Comparison of ENCODE assay signal across 19 cellular contexts in the genomic region with DNA sequence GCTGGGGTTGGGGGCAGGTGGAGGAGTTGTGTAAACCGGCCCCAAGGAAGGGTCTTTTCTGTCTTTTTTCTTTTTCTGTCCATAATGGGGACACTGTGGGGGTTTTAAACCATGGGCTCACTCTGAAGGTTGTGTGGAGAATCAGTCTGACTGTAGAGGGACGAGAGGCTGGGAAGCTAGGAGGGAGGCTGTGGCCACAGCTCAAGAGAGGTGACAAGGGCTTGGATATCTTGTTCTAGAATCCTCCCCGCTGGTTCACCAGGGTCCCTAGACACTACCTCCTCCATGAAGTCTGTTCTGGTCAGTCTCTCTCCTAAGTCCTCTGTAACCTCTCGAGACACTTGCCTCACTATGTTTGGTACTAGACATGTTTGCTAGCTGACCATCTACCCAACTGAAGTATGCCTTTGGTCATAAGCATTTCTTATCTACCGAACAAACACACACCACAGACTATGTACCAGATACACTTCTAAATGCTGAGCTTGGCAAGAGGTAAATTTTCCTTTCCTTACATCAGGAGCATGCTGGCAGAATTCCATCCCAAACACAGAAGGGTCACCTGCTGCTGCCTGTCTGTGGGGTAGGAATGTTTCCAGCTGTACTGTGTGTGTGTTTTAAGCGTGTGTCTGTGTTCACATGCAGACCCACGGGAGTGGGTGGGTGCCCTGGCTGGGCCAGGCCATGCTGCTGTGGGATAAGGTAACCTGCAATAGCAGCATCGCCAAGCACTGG.
DNase-seq lines count a peak whose midpoint lies in the region; ATAC-seq and TF ChIP-seq lines count a peak whose summit lies in the region.
"Had no signal": no experiment of that assay in that cellular context is flagged by ENCODE, and none has a peak within 500 bp of the region (broad histone marks: within the 10 kb centered on the region; RNA-seq: fewer than 3 reads in every experiment).

No MANE protein-coding gene starts in this region.

- H3K27ac Mint-ChIP-seq in CD14-positive monocyte, result peak overlapping the region in 1 of 7 donors; percentile 2
- H3K27ac Mint-ChIP-seq: B cell; progenitor cell of endocrine pancreas; stimulated activated memory B cell treated with anti-CD40 and anti-IgM and Interleukin-4, amounts not matched to agents 10 μg/mL and 1 μg/mL and 100 μg/mL, for 72 hours had no signal

- no peak for TF ChIP-seq EP300 in upper lobe of left lung (IDR thresholded peaks at IDR 0.05)

- H3K27me3 ChIP-seq in lower lobe of right lung (ENCODE audit: low read depth) (no peaks in the 10 kb centered on the region), upper lobe of left lung (no peaks in the 10 kb centered on the region)
- H3K27me3 ChIP-seq: foreskin keratinocyte, thyroid gland had no signal

- WGBS in upper lobe of left lung, 2 donors, result 71 to 79% methylated on average over 8 of the region's 8 CpGs

- TF ChIP-seq CTCF in lower lobe of right lung (IDR thresholded peaks at IDR 0.05), result no peak
- no peak for TF ChIP-seq CTCF in upper lobe of left lung (IDR thresholded peaks at IDR 0.05)
- no peak for TF ChIP-seq CTCF in CD14-positive monocyte (IDR thresholded peaks at IDR 0.05)
- TF ChIP-seq CTCF in omental fat pad (IDR thresholded peaks at IDR 0.05), result no peak

- H3K9me3 ChIP-seq in lower lobe of right lung (no peaks in the 10 kb centered on the region), upper lobe of left lung (no peaks in the 10 kb centered on the region)
- H3K9me3 ChIP-seq: thyroid gland had no signal

- peaks cover 35% of the 10 kb centered on the region for H3K4me1 ChIP-seq in lower lobe of right lung
- H3K4me1 ChIP-seq in upper lobe of left lung, result peaks cover 23 to 52% (median 36%) of the 10 kb centered on the region in 4 donors
- H3K4me1 ChIP-seq: foreskin keratinocyte had no signal

- H3K36me3 ChIP-seq in lower lobe of right lung, result no peaks in the 10 kb centered on the region
- H3K36me3 ChIP-seq in upper lobe of left lung, result peaks cover 0 to 14% (median 7%) of the 10 kb centered on the region in 4 donors
- H3K36me3 ChIP-seq: thyroid gland had no signal

- no peak overlapping the region for H3K4me3 Mint-ChIP-seq in CD14-positive monocyte
- H3K4me3 Mint-ChIP-seq: B cell; stimulated activated memory B cell treated with anti-CD40 and anti-IgM and Interleukin-4, amounts not matched to agents 10 μg/mL and 1 μg/mL and 100 μg/mL, for 72 hours had no signal

- peaks cover 0 to 6% (median 1%) of the 10 kb centered on the region in 3 donors for H3K27me3 Mint-ChIP-seq in CD14-positive monocyte (ENCODE audit: low read depth in 3 of 3)
- H3K27me3 Mint-ChIP-seq: stimulated activated memory B cell treated with anti-CD40 and anti-IgM and Interleukin-4, amounts not matched to agents 10 μg/mL and 1 μg/mL and 100 μg/mL, for 72 hours had no signal

- TF ChIP-seq POLR2A in upper lobe of left lung (IDR thresholded peaks at IDR 0.05), result no peak

- H3K4me1 Mint-ChIP-seq in CD14-positive monocyte, result peaks cover 47% of the 10 kb centered on the region
- H3K4me1 Mint-ChIP-seq: B cell; stimulated activated memory B cell treated with anti-CD40 and anti-IgM and Interleukin-4, amounts not matched to agents 10 μg/mL and 1 μg/mL and 100 μg/mL, for 72 hours had no signal

- intact Hi-C loops in lower lobe of right lung (cut with DNase I), result no loop called here
- intact Hi-C loops in CD14-positive monocyte (cut with micrococcal nuclease), result no loop called here

- H3K27ac ChIP-seq in angular gyrus (ENCODE audit: low read depth, low read length), result peak overlapping the region; percentile 12
- peak overlapping the region; percentile 3 for H3K27ac ChIP-seq in lower lobe of right lung
- peak overlapping the region in 3 of 4 donors; percentile 2 to 81 (median 67) for H3K27ac ChIP-seq in upper lobe of left lung
- H3K27ac ChIP-seq: foreskin keratinocyte had no signal

- peak; percentile 3 for DNase-seq in NCI-H1092 treated with DMSO at 0.1 percent for 48 hours (lab: John Stamatoyannopoulos, UW)
- no peak for DNase-seq in NCI-H1092 (lab: John Stamatoyannopoulos, UW)
- no peak for DNase-seq in lower lobe of right lung
- DNase-seq in upper lobe of left lung, result peak in 1 of 2 donors; percentile 57
- no peak for DNase-seq in CD14-positive monocyte (ENCODE audit: low spot score)
- no peak for DNase-seq in NCI-H524 treated with DMSO at 0.1 percent for 48 hours (lab: John Stamatoyannopoulos, UW)
- no peak for DNase-seq in omental fat pad (ENCODE audit: low spot score)
- DNase-seq: activated CD4-positive, alpha-beta T cell treated with anti-CD3 and anti-CD28 coated beads, Interleukin-2, amount 50 U/mL, for 4 hours; activated CD8-positive, alpha-beta memory T cell treated with anti-CD3 and anti-CD28 coated beads, Interleukin-2, amount 50 U/mL, for 48 hours; Calu3; foreskin keratinocyte; Kasumi-1; NCI-H1105 treated with DMSO at 0.1 percent for 48 hours; thyroid gland had no signal

- ATAC-seq in lower lobe of right lung, result peak; percentile 71 to 85
- ATAC-seq in upper lobe of left lung (ENCODE audit: low FRiP score in 2 of 2), result peak in 1 of 2 donors; percentile 68
- ATAC-seq in omental fat pad (ENCODE audit: low FRiP score), result no peak
- ATAC-seq: foreskin keratinocyte; HCT116; stimulated activated memory B cell treated with anti-CD40 and anti-IgM and Interleukin-4, amounts not matched to agents 10 μg/mL and 1 μg/mL and 100 μg/mL, for 72 hours had no signal

- H3K36me3 Mint-ChIP-seq in CD14-positive monocyte, result peaks cover 0 to 16% of the 10 kb centered on the region in 2 donors
- H3K36me3 Mint-ChIP-seq: stimulated activated memory B cell treated with anti-CD40 and anti-IgM and Interleukin-4, amounts not matched to agents 10 μg/mL and 1 μg/mL and 100 μg/mL, for 72 hours had no signal

- no peaks in the 10 kb centered on the region for H3K9me3 Mint-ChIP-seq in CD14-positive monocyte
- H3K9me3 Mint-ChIP-seq: stimulated activated memory B cell treated with anti-CD40 and anti-IgM and Interleukin-4, amounts not matched to agents 10 μg/mL and 1 μg/mL and 100 μg/mL, for 72 hours had no signal

- no peak overlapping the region for H3K4me3 ChIP-seq in lower lobe of right lung
- H3K4me3 ChIP-seq in upper lobe of left lung, result no peak overlapping the region
- H3K4me3 ChIP-seq: thyroid gland had no signal

Comparison
In these comparisons a context has a peak if more than half of its experiments do, and no peak if none do; other contexts are left out.
1. H3K27ac ChIP-seq: peak in every context shown above with its lines; median percentile 67 in upper lobe of left lung; 12 in angular gyrus; 3 in lower lobe of right lung.